ENCODE assay signal across 19 cellular contexts in genomic region chr20:62697468-62697912, GRCh38. TPM values are rescaled to one million over a fixed set of nuclear protein-coding genes. Genes with fewer than 3 reads are reported as not detected.
DNase-seq lines count a peak whose midpoint lies in the region; ATAC-seq and TF ChIP-seq lines count a peak whose summit lies in the region.
"Had no signal": no experiment of that assay in that cellular context is flagged by ENCODE, and none has a peak within 500 bp of the region (broad histone marks: within the 10 kb centered on the region; RNA-seq: fewer than 3 reads in every experiment).

No MANE protein-coding gene starts in this region.

- intact Hi-C loops in Right ventricle myocardium inferior (cut with DNase I): no loop called here
- intact Hi-C loops in cardiac septum (cut with DNase I): no loop called here
- intact Hi-C loops in sciatic nerve (cut with DNase I): no loop called here

- no peak overlapping the region for H3K4me3 Mint-ChIP-seq in type B pancreatic cell
- H3K4me3 Mint-ChIP-seq in activated naive CD8-positive, alpha-beta T cell treated with anti-CD3 and anti-CD28 coated beads for 36 hours: no peak overlapping the region
- H3K4me3 Mint-ChIP-seq: stimulated activated naive CD8-positive, alpha-beta T cell treated with anti-CD3 and anti-CD28 coated beads, Interleukin-15, Interleukin-2, amounts not matched to agents 100 ng/mL and 50 ng/mL, for 24 hours had no signal

- H3K36me3 Mint-ChIP-seq in type B pancreatic cell: no peaks in the 10 kb centered on the region
- no peaks in the 10 kb centered on the region for H3K36me3 Mint-ChIP-seq in activated naive CD8-positive, alpha-beta T cell treated with anti-CD3 and anti-CD28 coated beads for 36 hours

- H3K27me3 Mint-ChIP-seq in type B pancreatic cell: peaks cover 26% of the 10 kb centered on the region
- no peaks in the 10 kb centered on the region for H3K27me3 Mint-ChIP-seq in activated naive CD8-positive, alpha-beta T cell treated with anti-CD3 and anti-CD28 coated beads for 36 hours

- peak overlapping the region; percentile 64 for H3K27ac Mint-ChIP-seq in type B pancreatic cell
- H3K27ac Mint-ChIP-seq in activated naive CD8-positive, alpha-beta T cell treated with anti-CD3 and anti-CD28 coated beads for 36 hours: no peak overlapping the region
- H3K27ac Mint-ChIP-seq: activated T-helper 2 cell treated with anti-CD3 and anti-CD28 coated beads, Interferon-gamma antibody, Interleukin-2, Interleukin-4, amounts not matched to agents 10 μg/mL and 5 μg/mL and 100 μg/mL, durations not matched to agents 14 hours and 24 hours and 36 hours; stimulated activated naive CD8-positive, alpha-beta T cell treated with anti-CD3 and anti-CD28 coated beads, Interleukin-15, Interleukin-2, amounts not matched to agents 100 ng/mL and 50 ng/mL, for 24 hours had no signal

- H3K27me3 ChIP-seq in layer of hippocampus (ENCODE audit: control insufficient read depth, insufficient read depth, low read length): no peaks in the 10 kb centered on the region
- H3K27me3 ChIP-seq: uterus had no signal

- DNase-seq in Right ventricle myocardium inferior (ENCODE audit: missing footprints) (peak; percentile 11), cardiac septum (ENCODE audit: low spot score) (no peak), SW480 (ENCODE audit: low spot score) (peak; percentile 85), type B pancreatic cell (ENCODE audit: extremely low spot score, unreplicated experiment) (no peak), sciatic nerve (ENCODE audit: low spot score) (no peak)
- no peak for DNase-seq in activated naive CD8-positive, alpha-beta T cell treated with anti-CD3 and anti-CD28 coated beads for 36 hours
- DNase-seq in activated T-cell treated with anti-CD3 and anti-CD28 coated beads, Interleukin-2, amount 50 U/mL, for 1 hour: no peak
- DNase-seq: Caco-2, cerebellar nuclear complex, Kasumi-1, NCI-H1105 treated with DMSO at 0.1 percent for 48 hours, SHP77, uterus had no signal

- peaks cover 5% of the 10 kb centered on the region for H3K4me1 Mint-ChIP-seq in type B pancreatic cell (ENCODE audit: unreplicated experiment)
- no peaks in the 10 kb centered on the region for H3K4me1 Mint-ChIP-seq in activated naive CD8-positive, alpha-beta T cell treated with anti-CD3 and anti-CD28 coated beads for 36 hours

- ATAC-seq in Right ventricle myocardium inferior: no peak
- ATAC-seq in sciatic nerve: no peak
- ATAC-seq: activated CD4-positive, CD25-positive, alpha-beta regulatory T cell treated with anti-CD3 and anti-CD28 coated beads, Interleukin-2, amount 50 U/mL, for 24 hours; GM12878 had no signal

- H3K27ac ChIP-seq in layer of hippocampus (ENCODE audit: low read depth, low read length): peak overlapping the region; percentile 41
- H3K27ac ChIP-seq: uterus had no signal

- no peaks in the 10 kb centered on the region for H3K9me3 Mint-ChIP-seq in type B pancreatic cell
- H3K9me3 Mint-ChIP-seq in activated naive CD8-positive, alpha-beta T cell treated with anti-CD3 and anti-CD28 coated beads for 36 hours: no peaks in the 10 kb centered on the region
- H3K9me3 Mint-ChIP-seq: activated T-helper 2 cell treated with anti-CD3 and anti-CD28 coated beads, Interferon-gamma antibody, Interleukin-2, Interleukin-4, amounts not matched to agents 10 μg/mL and 5 μg/mL and 100 μg/mL, durations not matched to agents 14 hours and 24 hours and 36 hours; stimulated activated naive CD8-positive, alpha-beta T cell treated with anti-CD3 and anti-CD28 coated beads, Interleukin-15, Interleukin-2, amounts not matched to agents 100 ng/mL and 50 ng/mL, for 24 hours had no signal

- TF ChIP-seq CTCF in type B pancreatic cell (conservative IDR thresholded peaks at IDR 0.05): no peak

RNA-seq across cellular contexts. Expression of gene NTSR1, which starts 11.1 kb away (rescaled TPM):
- total RNA-seq in Right ventricle myocardium inferior (not detected), cardiac septum (0.08 TPM), type B pancreatic cell (ENCODE audit: low replicate concordance) (0.24 TPM in 1 of 2 replicates, not detected in the other), sciatic nerve (0.09 TPM)
- total RNA-seq in activated naive CD8-positive, alpha-beta T cell treated with anti-CD3 and anti-CD28 coated beads for 36 hours: not detected
- total RNA-seq: activated T-helper 2 cell treated with anti-CD3 and anti-CD28 coated beads, Interferon-gamma antibody, Interleukin-2, Interleukin-4, amounts not matched to agents 10 μg/mL and 5 μg/mL and 100 μg/mL, durations not matched to agents 14 hours and 24 hours and 36 hours; GM12878; renal cortical epithelial cell; uterus had no signal

RNA-seq across cellular contexts. Expression of gene SLCO4A1, which starts 55.2 kb away (rescaled TPM):
- total RNA-seq in Right ventricle myocardium inferior: 15.5 TPM
- total RNA-seq in cardiac septum: 10.8 TPM
- 2.6 and 5.3 TPM in 2 replicates for total RNA-seq in type B pancreatic cell (ENCODE audit: low replicate concordance)
- total RNA-seq in sciatic nerve: 31.1 TPM
- total RNA-seq in activated naive CD8-positive, alpha-beta T cell treated with anti-CD3 and anti-CD28 coated beads for 36 hours: 10 to 100 TPM; 55.0 to 56.9 TPM

Comparison
In these comparisons a context has a peak if more than half of its experiments do, and no peak if none do; other contexts are left out.
1. DNase-seq: peak in Right ventricle myocardium inferior (single experiment) and SW480 (single experiment); none in cardiac septum (single experiment), type B pancreatic cell (single experiment), sciatic nerve (single experiment), activated naive CD8-positive, alpha-beta T cell treated with anti-CD3 and anti-CD28 coated beads for 36 hours (single experiment) and activated T-cell treated with anti-CD3 and anti-CD28 coated beads, Interleukin-2, amount 50 U/mL, for 1 hour (single experiment).